ENCODE assay signal across 28 cellular contexts in the genomic region with DNA sequence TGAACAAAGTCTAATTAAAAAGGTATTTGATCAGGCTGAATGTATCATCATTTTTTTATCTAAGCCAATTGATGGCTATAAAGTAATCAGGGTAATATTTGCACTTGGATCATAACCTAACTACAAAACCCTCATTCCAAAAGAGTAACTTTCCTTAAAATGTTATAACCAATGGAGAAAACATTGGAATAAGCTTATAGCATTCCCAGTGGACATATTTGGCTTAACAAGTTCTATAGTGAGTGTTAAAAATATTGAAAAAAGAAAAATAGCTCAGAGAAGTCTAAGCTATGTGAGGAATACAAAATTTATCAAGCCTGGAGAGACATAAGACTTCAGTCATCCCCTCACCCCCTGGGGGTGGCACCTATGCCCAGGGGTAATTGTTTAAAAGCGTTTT.
DNase-seq lines count a peak whose midpoint lies in the region; ATAC-seq, FAIRE-seq and TF ChIP-seq lines count a peak whose summit lies in the region.
"Had no signal": no experiment of that assay in that cellular context is flagged by ENCODE, and none has a peak within 500 bp of the region (broad histone marks: within the 10 kb centered on the region; RNA-seq: fewer than 3 reads in every experiment).

No MANE protein-coding gene starts in this region.

- H3K9me2 ChIP-seq in PC-3 (replicated peaks; ENCODE audit: low read length) (no peaks in the 10 kb centered on the region), hepatocyte (replicated peaks; ENCODE audit: insufficient read depth) (no peaks in the 10 kb centered on the region)

- H3K4me1 ChIP-seq in PC-3 (ENCODE audit: insufficient read depth, low read length): no peaks in the 10 kb centered on the region
- H3K4me1 ChIP-seq in hepatocyte (ENCODE audit: insufficient read depth): peaks cover 19% of the 10 kb centered on the region
- peaks cover 39% of the 10 kb centered on the region for H3K4me1 ChIP-seq in neural progenitor cell
- H3K4me1 ChIP-seq: SJSA1 had no signal

- no peaks in the 10 kb centered on the region for H3K79me2 ChIP-seq in PC-3 (ENCODE audit: low read length)
- no peaks in the 10 kb centered on the region for H3K79me2 ChIP-seq in hepatocyte
- no peaks in the 10 kb centered on the region for H3K79me2 ChIP-seq in neural progenitor cell (ENCODE audit: low read depth)

- H3K27ac Mint-ChIP-seq in neural progenitor cell: no peak overlapping the region
- H3K27ac Mint-ChIP-seq: B cell, CD14-positive monocyte, IgD-negative memory B cell had no signal

- no peak overlapping the region for H2AFZ ChIP-seq in PC-3 (ENCODE audit: low read length)
- peak overlapping the region; percentile 36 for H2AFZ ChIP-seq in hepatocyte
- no peak overlapping the region for H2AFZ ChIP-seq in neural progenitor cell (replicated peaks)

- DNase-seq in DMS53 (lab: John Stamatoyannopoulos, UW) (peak; percentile 2), DMS53 treated with DMSO at 0.1 percent for 48 hours (lab: John Stamatoyannopoulos, UW; ENCODE audit: unreplicated experiment) (no peak), PC-3 (no peak), hepatocyte (ENCODE audit: low spot score) (no peak), neural progenitor cell (ENCODE audit: low spot score) (no peak), GM19239 (ENCODE audit: insufficient read length, low spot score) (no peak), amniotic stem cell (lab: John Stamatoyannopoulos, UW) (no peak)
- DNase-seq in stimulated activated naive CD8-positive, alpha-beta T cell treated with anti-CD3 and anti-CD28 coated beads, Interleukin-15, Interleukin-2, amounts not matched to agents 100 U/mL and 50 U/mL, for 24 hours: no peak
- DNase-seq: CD8-positive, alpha-beta memory T cell; DMS 273 treated with DMSO at 0.1 percent for 48 hours; DND-41; H7; NCI-H1092; NCI-H1417 treated with DMSO at 0.1 percent for 48 hours; NCI-H1694 treated with DMSO at 0.1 percent for 48 hours; NCI-H2081; NCI-H2227 treated with DMSO at 0.1 percent for 48 hours; NCI-H510A; NCI-H69 had no signal

- H3F3A ChIP-seq in PC-3 (ENCODE audit: low read length, unreplicated experiment) (no peaks in the 10 kb centered on the region), neural progenitor cell (ENCODE audit: low read depth) (peaks cover 16% of the 10 kb centered on the region)

- H3K36me3 ChIP-seq in PC-3 (ENCODE audit: low read depth, low read length) (no peaks in the 10 kb centered on the region), hepatocyte (replicated peaks; ENCODE audit: insufficient read depth, low read depth) (no peaks in the 10 kb centered on the region), neural progenitor cell (no peaks in the 10 kb centered on the region)
- H3K36me3 ChIP-seq: SJSA1 had no signal

- ATAC-seq in PC-3: 0 out of 2 replicates have a peak, but pooled peaks have one; percentile 24
- no peak for ATAC-seq in stimulated activated naive CD8-positive, alpha-beta T cell treated with anti-CD3 and anti-CD28 coated beads, Interleukin-15, Interleukin-2, amounts not matched to agents 100 U/mL and 50 U/mL, for 24 hours
- ATAC-seq: Right ventricle myocardium inferior had no signal

- FAIRE-seq in GM19239 (lab: Jason Lieb, UNC): no peak
- FAIRE-seq: GM12892, RCC 7860 had no signal

- BruUV-seq in PC-3 (replicated peaks; lab: Mats Ljungman, UMichigan): no TSS peak

- POLR2A ChIA-PET in PC-3 (lab: Charles Lee; ENCODE audit: unreplicated experiment): interaction anchor here (0.7 kb wide), 1 partner anchor 198 kb away, joined by 3 read pairs; no protein-coding TSS in a partner anchor

- H3K9me3 ChIP-seq in PC-3 (ENCODE audit: low read length) (no peaks in the 10 kb centered on the region), hepatocyte (ENCODE audit: low read depth) (no peaks in the 10 kb centered on the region), neural progenitor cell (ENCODE audit: low read depth) (no peaks in the 10 kb centered on the region)
- H3K9me3 ChIP-seq: SJSA1 had no signal

- no peaks in the 10 kb centered on the region for H4K20me1 ChIP-seq in PC-3 (ENCODE audit: low read length)
- H4K20me1 ChIP-seq in hepatocyte (ENCODE audit: insufficient read depth, poor library complexity, severe bottlenecking): no peaks in the 10 kb centered on the region
- no peaks in the 10 kb centered on the region for H4K20me1 ChIP-seq in neural progenitor cell (ENCODE audit: low read depth)

- H3K4me1 Mint-ChIP-seq in neural progenitor cell: peaks cover 2% of the 10 kb centered on the region
- H3K4me1 Mint-ChIP-seq: B cell; CD14-positive monocyte; CD8-positive, alpha-beta memory T cell; IgD-negative memory B cell had no signal

- no peaks in the 10 kb centered on the region for H3K9me3 Mint-ChIP-seq in neural progenitor cell

- H3K27me3 ChIP-seq in PC-3 (ENCODE audit: low read length): peaks cover 66% of the 10 kb centered on the region
- no peaks in the 10 kb centered on the region for H3K27me3 ChIP-seq in hepatocyte
- H3K27me3 ChIP-seq in neural progenitor cell: no peaks in the 10 kb centered on the region
- H3K27me3 ChIP-seq: SJSA1 had no signal

- intact Hi-C loops in PC-3 (cut with micrococcal nuclease): no loop called here

- 42% methylated on average over 1 of the region's 1 CpG for WGBS in hepatocyte (ENCODE audit: low lambda C conversion rate, missing lambda C conversion rate)

- no peak overlapping the region for H3K27ac ChIP-seq in PC-3 (ENCODE audit: low read length)
- no peak overlapping the region for H3K27ac ChIP-seq in hepatocyte
- H3K27ac ChIP-seq in neural progenitor cell: no peak overlapping the region
- H3K27ac ChIP-seq: 22Rv1, KMS-11, SJSA1 had no signal

- H3K4me3 Mint-ChIP-seq in neural progenitor cell: no peak overlapping the region
- H3K4me3 Mint-ChIP-seq: B cell; CD14-positive monocyte; CD8-positive, alpha-beta memory T cell; IgD-negative memory B cell had no signal

- no peak overlapping the region for H3K9ac ChIP-seq in PC-3 (ENCODE audit: low read length)
- no peak overlapping the region for H3K9ac ChIP-seq in neural progenitor cell
- H3K9ac ChIP-seq: KMS-11 had no signal

- H3K4me3 ChIP-seq in PC-3 (ENCODE audit: low read length) (no peak overlapping the region), hepatocyte (no peak overlapping the region), neural progenitor cell (no peak overlapping the region)
- H3K4me3 ChIP-seq: SJSA1 had no signal

- CTCF ChIA-PET in PC-3 (lab: Charles Lee): interaction anchor here (0.5 to 1.5 kb wide), 4 partner anchors 21 to 1952 kb away, joined by 3 to 5 read pairs (median 3); no protein-coding TSS in a partner anchor

- TF ChIP-seq CTCF in PC-3 (conservative IDR thresholded peaks at IDR 0.05; ENCODE audit: low read depth, low read length) (peak; percentile 68), hepatocyte (IDR thresholded peaks at IDR 0.05; ENCODE audit: poor library complexity) (peak; percentile 23), neural progenitor cell (IDR thresholded peaks at IDR 0.05) (peak; percentile 38)

- H3K36me3 Mint-ChIP-seq in neural progenitor cell: no peaks in the 10 kb centered on the region
- H3K36me3 Mint-ChIP-seq: CD14-positive monocyte; CD8-positive, alpha-beta memory T cell; IgD-negative memory B cell had no signal

- H3K4me2 ChIP-seq in PC-3 (ENCODE audit: low read length) (no peak overlapping the region), hepatocyte (no peak overlapping the region), neural progenitor cell (no peak overlapping the region)
- H3K4me2 ChIP-seq: KMS-11 had no signal

- H3K27me3 Mint-ChIP-seq in neural progenitor cell (ENCODE audit: insufficient read depth, low read depth): peaks cover 3% of the 10 kb centered on the region
- H3K27me3 Mint-ChIP-seq: B cell; CD8-positive, alpha-beta memory T cell; IgD-negative memory B cell had no signal
